ENCODE assay signal across 11 cellular contexts in genomic region chr12:106764738-106765137, GRCh38. TPM values are rescaled to one million over a fixed set of nuclear protein-coding genes. Genes with fewer than 3 reads are reported as not detected.
DNase-seq lines count a peak whose midpoint lies in the region; ATAC-seq and TF ChIP-seq lines count a peak whose summit lies in the region.
"Had no signal": no experiment of that assay in that cellular context is flagged by ENCODE, and none has a peak within 500 bp of the region (broad histone marks: within the 10 kb centered on the region; RNA-seq: fewer than 3 reads in every experiment).

No MANE protein-coding gene starts in this region.

- no peak overlapping the region for H3K4me3 ChIP-seq in right atrium auricular region
- no peak overlapping the region for H3K4me3 ChIP-seq in endodermal cell (ENCODE audit: low read length)
- no peak overlapping the region for H3K4me3 ChIP-seq in upper lobe of right lung

- H3K27me3 Mint-ChIP-seq in endodermal cell (ENCODE audit: insufficient read depth): no peaks in the 10 kb centered on the region
- H3K27me3 Mint-ChIP-seq: activated naive CD4-positive, alpha-beta T cell treated with anti-CD3 and anti-CD28 coated beads, Interleukin-2, amount 50 U/mL, for 24 hours had no signal

- no peaks in the 10 kb centered on the region for H3K9me3 Mint-ChIP-seq in endodermal cell
- H3K9me3 Mint-ChIP-seq: activated naive CD4-positive, alpha-beta T cell treated with anti-CD3 and anti-CD28 coated beads, Interleukin-2, amount 50 U/mL, for 24 hours had no signal

- H3K4me3 Mint-ChIP-seq in endodermal cell: no peak overlapping the region
- H3K4me3 Mint-ChIP-seq: activated naive CD4-positive, alpha-beta T cell treated with anti-CD3 and anti-CD28 coated beads, Interleukin-2, amount 50 U/mL, for 24 hours had no signal

- peak in 1 of 2 donors; percentile 44 for TF ChIP-seq CTCF in right atrium auricular region (IDR thresholded peaks at IDR 0.05)
- TF ChIP-seq CTCF in endodermal cell (conservative IDR thresholded peaks at IDR 0.05): no peak
- no peak for TF ChIP-seq CTCF in upper lobe of right lung (IDR thresholded peaks at IDR 0.05)

- H3K27me3 ChIP-seq in right atrium auricular region: no peaks in the 10 kb centered on the region
- no peaks in the 10 kb centered on the region for H3K27me3 ChIP-seq in endodermal cell (ENCODE audit: control insufficient read depth, insufficient read depth, low read length, poor library complexity, severe bottlenecking)
- H3K27me3 ChIP-seq in upper lobe of right lung: no peaks in the 10 kb centered on the region

- no peak overlapping the region for H3K27ac ChIP-seq in right atrium auricular region
- peak overlapping the region; percentile 50 for H3K27ac ChIP-seq in endodermal cell (ENCODE audit: low read depth, low read length)
- no peak overlapping the region for H3K27ac ChIP-seq in upper lobe of right lung
- H3K27ac ChIP-seq: HL-60 had no signal

- H3K4me1 ChIP-seq in right atrium auricular region (peaks cover 0 to 34% of the 10 kb centered on the region in 2 donors), endodermal cell (ENCODE audit: control insufficient read depth, insufficient read depth, low read length) (peaks cover 20% of the 10 kb centered on the region), upper lobe of right lung (peaks cover 31% of the 10 kb centered on the region)

- ATAC-seq in Right ventricle myocardium superior (ENCODE audit: poor library complexity) (peak; percentile 72), upper lobe of right lung (peak; percentile 75)

- no peaks in the 10 kb centered on the region for H3K36me3 Mint-ChIP-seq in endodermal cell (ENCODE audit: low read depth)
- H3K36me3 Mint-ChIP-seq: activated naive CD4-positive, alpha-beta T cell treated with anti-CD3 and anti-CD28 coated beads, Interleukin-2, amount 50 U/mL, for 24 hours had no signal

- H3K9me3 ChIP-seq in right atrium auricular region: no peaks in the 10 kb centered on the region
- H3K9me3 ChIP-seq in endodermal cell (ENCODE audit: control insufficient read depth, low read length): no peaks in the 10 kb centered on the region
- no peaks in the 10 kb centered on the region for H3K9me3 ChIP-seq in upper lobe of right lung

- no peaks in the 10 kb centered on the region for H3K36me3 ChIP-seq in right atrium auricular region
- H3K36me3 ChIP-seq in endodermal cell (ENCODE audit: control insufficient read depth, insufficient read depth, low read length): no peaks in the 10 kb centered on the region
- H3K36me3 ChIP-seq in upper lobe of right lung: no peaks in the 10 kb centered on the region

- H3K4me1 Mint-ChIP-seq in endodermal cell: peaks cover 39% of the 10 kb centered on the region

- H3K27ac Mint-ChIP-seq in endodermal cell: no peak overlapping the region
- H3K27ac Mint-ChIP-seq: activated naive CD4-positive, alpha-beta T cell treated with anti-CD3 and anti-CD28 coated beads, Interleukin-2, amount 50 U/mL, for 24 hours had no signal

- intact Hi-C loops in Right ventricle myocardium superior (cut with DNase I) (no loop called here), upper lobe of right lung (cut with DNase I) (no loop called here)

- DNase-seq in Right ventricle myocardium superior: no peak
- no peak for DNase-seq in right atrium auricular region (ENCODE audit: low spot score)
- no peak for DNase-seq in endodermal cell
- DNase-seq in lung microvascular endothelial cell (ENCODE audit: low read depth in 2 of 2): peak; percentile 11 to 53
- no peak for DNase-seq in upper lobe of right lung
- no peak for DNase-seq in germinal center (ENCODE audit: low spot score)
- no peak for DNase-seq in stimulated activated CD4-positive, alpha-beta T cell treated with anti-CD3 and anti-CD28 coated beads, Interleukin-4, amount 100 ng/mL, for 4 hours
- no peak for DNase-seq in NCI-H1092 treated with DMSO at 0.1 percent for 48 hours (lab: John Stamatoyannopoulos, UW)
- DNase-seq: NCI-H1048 had no signal

- 90 to 91% methylated on average over 2 to 3 of the region's 3 CpGs for WGBS in endodermal cell (ENCODE audit: insufficient coverage in 1 of 2, insufficient read length in 1 of 2), 2 experiments

- H3K9ac ChIP-seq in endodermal cell (ENCODE audit: extremely low read depth, low read length, poor library complexity, severe bottlenecking): no peak overlapping the region

RNA-seq across cellular contexts. Expression of gene RIC8B, which starts 9.7 kb away (rescaled TPM):
- total RNA-seq in Right ventricle myocardium superior (25.4 TPM), right atrium auricular region (10 to 100 TPM; 14.9 to 19.0 TPM), endodermal cell (10 to 100 TPM; 19.6 to 23.3 TPM), lung microvascular endothelial cell (6.8 and 8.7 TPM in 2 replicates), upper lobe of right lung (11.6 TPM)
- 25.6 TPM for polyA plus RNA-seq in endodermal cell (2013, experiment 1 of 2)
- polyA plus RNA-seq in endodermal cell (2013, experiment 2 of 2): 23.2 TPM

Comparison
In these comparisons a context has a peak if more than half of its experiments do, and no peak if none do; other contexts are left out.
1. DNase-seq: peak in lung microvascular endothelial cell (2 of 2); none in Right ventricle myocardium superior (single experiment), right atrium auricular region (single experiment), endodermal cell (single experiment), upper lobe of right lung (single experiment), germinal center (single experiment), stimulated activated CD4-positive, alpha-beta T cell treated with anti-CD3 and anti-CD28 coated beads, Interleukin-4, amount 100 ng/mL, for 4 hours (0 of 2) and NCI-H1092 treated with DMSO at 0.1 percent for 48 hours (single experiment).